In genomic region chr13:50377726-50378270, GRCh38 we compare ENCODE assay signal across 13 cellular contexts.
"Had no signal": no experiment of that assay in that cellular context is flagged by ENCODE, and none has a peak within 500 bp of the region (broad histone marks: within the 10 kb centered on the region; RNA-seq: fewer than 3 reads in every experiment).

No MANE protein-coding gene starts in this region.

- H3K27ac ChIP-seq: epithelial cell of prostate, gastroesophageal sphincter, ovary, tibial nerve, vagina had no signal

- H3K4me1 ChIP-seq: gastroesophageal sphincter, tibial nerve, vagina had no signal

- H3K36me3 ChIP-seq: gastroesophageal sphincter, ovary, tibial nerve, vagina had no signal

- H3K4me3 ChIP-seq: gastroesophageal sphincter, ovary, tibial nerve, vagina had no signal

- H3K9me3 ChIP-seq: ovary, vagina had no signal

- H3K4me1 Mint-ChIP-seq: activated naive CD4-positive, alpha-beta T cell treated with anti-CD3 and anti-CD28 coated beads, Interleukin-2, amount 10 ng/mL, durations not matched to agents 7 days and 5 days had no signal

- H3K27me3 Mint-ChIP-seq: stimulated activated memory B cell treated with anti-CD40 and anti-IgM and Interleukin-4, amounts not matched to agents 10 μg/mL and 1 μg/mL and 100 μg/mL, for 72 hours had no signal

- H3K4me3 Mint-ChIP-seq: activated CD4-positive, alpha-beta T cell treated with anti-CD3 and anti-CD28 coated beads, Interleukin-2, amount 10 ng/mL, durations not matched to agents 7 days and 5 days; activated naive CD4-positive, alpha-beta T cell treated with anti-CD3 and anti-CD28 coated beads, Interleukin-2, amount 10 ng/mL, durations not matched to agents 7 days and 5 days; neural crest cell; stimulated activated memory B cell treated with anti-CD40 and anti-IgM and Interleukin-4, amounts not matched to agents 10 μg/mL and 1 μg/mL and 100 μg/mL, for 72 hours had no signal

- DNase-seq: activated CD4-positive, alpha-beta T cell treated with anti-CD3 and anti-CD28 coated beads, Interleukin-2, amount 10 ng/mL, durations not matched to agents 7 days and 5 days; activated CD4-positive, CD25-positive, alpha-beta regulatory T cell; activated naive CD4-positive, alpha-beta T cell treated with anti-CD3 and anti-CD28 coated beads, Interleukin-2, amount 10 ng/mL, durations not matched to agents 7 days and 5 days; central memory CD4-positive, alpha-beta T cell; effector memory CD4-positive, alpha-beta T cell; ovary had no signal

- H3K27me3 ChIP-seq: gastroesophageal sphincter, ovary, tibial nerve, vagina had no signal

- ATAC-seq: gastroesophageal sphincter; stimulated activated memory B cell treated with anti-CD40 and anti-IgM and Interleukin-4, amounts not matched to agents 10 μg/mL and 1 μg/mL and 100 μg/mL, for 72 hours had no signal

- H3K27ac Mint-ChIP-seq: activated CD4-positive, alpha-beta T cell treated with anti-CD3 and anti-CD28 coated beads, Interleukin-2, amount 10 ng/mL, durations not matched to agents 7 days and 5 days; activated naive CD4-positive, alpha-beta T cell treated with anti-CD3 and anti-CD28 coated beads, Interleukin-2, amount 10 ng/mL, durations not matched to agents 7 days and 5 days; activated T-helper 2 cell treated with anti-CD3 and anti-CD28 coated beads, Interferon-gamma antibody, Interleukin-2, Interleukin-4, amounts not matched to agents 10 μg/mL and 5 μg/mL and 100 μg/mL, durations not matched to agents 14 hours and 24 hours and 36 hours; stimulated activated memory B cell treated with anti-CD40 and anti-IgM and Interleukin-4, amounts not matched to agents 10 μg/mL and 1 μg/mL and 100 μg/mL, for 72 hours had no signal
